Comparison of ENCODE assay signal across 13 cellular contexts in the genomic region with DNA sequence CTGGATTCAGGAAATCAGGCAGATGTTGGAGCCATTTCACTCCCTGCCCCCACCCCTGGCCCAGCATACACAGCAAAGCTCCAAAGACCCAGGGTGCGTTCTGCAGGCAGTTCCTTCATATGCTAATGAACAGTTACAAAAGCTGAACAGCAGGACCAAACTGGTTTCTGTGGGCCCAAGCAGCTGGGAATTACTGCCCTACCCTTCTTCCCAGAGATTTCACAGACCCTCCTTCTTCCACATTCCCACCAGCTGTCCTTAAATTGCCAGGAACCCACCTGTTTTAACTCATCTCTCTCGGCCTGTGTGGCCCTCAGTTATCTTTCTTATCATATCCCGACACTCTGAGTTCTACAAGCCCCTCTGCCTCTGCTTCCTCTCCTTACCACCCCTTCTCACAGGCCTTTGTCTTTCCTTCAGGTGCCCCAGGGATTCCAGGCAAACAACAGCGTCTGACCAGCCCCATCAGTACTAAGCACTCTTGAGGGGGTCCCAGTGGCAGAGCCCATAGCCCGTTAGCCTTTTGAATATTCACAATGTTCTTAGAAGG. TPM values are rescaled to one million over a fixed set of nuclear protein-coding genes. Genes with fewer than 3 reads are reported as not detected.
DNase-seq lines count a peak whose midpoint lies in the region; ATAC-seq and TF ChIP-seq lines count a peak whose summit lies in the region.
"Had no signal": no experiment of that assay in that cellular context is flagged by ENCODE, and none has a peak within 500 bp of the region (broad histone marks: within the 10 kb centered on the region; RNA-seq: fewer than 3 reads in every experiment).

No MANE protein-coding gene starts in this region.

- TF ChIP-seq POLR2A in spleen (IDR thresholded peaks at IDR 0.05): no peak

- no peak for ATAC-seq in omental fat pad (ENCODE audit: low FRiP score)
- ATAC-seq: gastrocnemius medialis had no signal

- H3K27me3 ChIP-seq in spleen (replicated peaks in 1 of 7): no peaks in the 10 kb centered on the region
- H3K27me3 ChIP-seq: gastrocnemius medialis, ovary, transverse colon had no signal

- peak overlapping the region; percentile 64 for H3K27ac ChIP-seq in caudate nucleus (ENCODE audit: low read depth, low read length)
- no peak overlapping the region for H3K27ac ChIP-seq in spleen
- H3K27ac ChIP-seq: gastrocnemius medialis, KMS-11, ovary, transverse colon had no signal

- H3K9me3 ChIP-seq in spleen: no peaks in the 10 kb centered on the region
- H3K9me3 ChIP-seq: gastrocnemius medialis, ovary, transverse colon had no signal

- H3K4me1 ChIP-seq in spleen: no peaks in the 10 kb centered on the region
- H3K4me1 ChIP-seq: gastrocnemius medialis, transverse colon had no signal

- no peaks in the 10 kb centered on the region for H3K36me3 ChIP-seq in spleen
- H3K36me3 ChIP-seq: gastrocnemius medialis, ovary, transverse colon had no signal

- TF ChIP-seq CTCF in spleen (IDR thresholded peaks at IDR 0.05 in 8 of 11, conservative IDR thresholded peaks at IDR 0.05 in 3 of 11): no peak
- TF ChIP-seq CTCF in omental fat pad (IDR thresholded peaks at IDR 0.05): no peak

- intact Hi-C loops in spleen (cut with DNase I; ENCODE audit: low total_unique reads): no loop called here

- 70 to 90% (median 81%) methylated on average over 5 of the region's 5 CpGs for WGBS in spleen, 5 donors

- H3K4me3 ChIP-seq in spleen: no peak overlapping the region
- H3K4me3 ChIP-seq: gastrocnemius medialis, ovary, transverse colon had no signal

- DNase-seq in NCI-H748 (lab: John Stamatoyannopoulos, UW; ENCODE audit: unreplicated experiment) (peak; percentile 58), NCI-H748 treated with DMSO at 0.1 percent for 48 hours (lab: John Stamatoyannopoulos, UW) (no peak), caudate nucleus (lab: John Stamatoyannopoulos, UW) (peak in 11 of 61 donors; percentile 3 to 41 (median 8)), iPS-NIHi11 (ENCODE audit: low spot score) (peak; percentile 71), spleen (peak; percentile 30), occipital lobe (lab: John Stamatoyannopoulos, UW) (no peak), omental fat pad (ENCODE audit: low spot score) (no peak)
- no peak for DNase-seq in activated CD4-positive, alpha-beta T cell treated with anti-CD3 and anti-CD28 coated beads, Interleukin-2, amount 50 U/mL, for 48 hours
- DNase-seq: dermis blood vessel endothelial cell, gastrocnemius medialis, ovary, transverse colon had no signal

RNA-seq across cellular contexts. Expression of gene F2RL1, which starts 10.6 kb away (rescaled TPM):
- total RNA-seq in spleen (1 to 10 TPM; 4.0 to 9.5 (median 7.3) TPM), occipital lobe (2.8 TPM), omental fat pad (1 to 10 TPM; 1.6 to 7.7 (median 3.3) TPM)
- polyA plus RNA-seq in spleen: under 1 TPM; 0.46 to 0.70 (median 0.48) TPM

RNA-seq across cellular contexts. Expression of gene S100Z, which starts 41.6 kb away (rescaled TPM):
- total RNA-seq in spleen: 10 to 100 TPM in 3 of 7 donors, 1 to 10 TPM in 4; 2.3 to 21.7 (median 9.7) TPM
- 1 to 10 TPM; 2.2 to 2.7 (median 2.4) TPM for polyA plus RNA-seq in spleen
- total RNA-seq in occipital lobe: 0.47 TPM
- total RNA-seq in omental fat pad: 1 to 10 TPM in 1 of 4 donors, under 1 TPM in 2, not detected in 1; 0.36 to 1.7 (median 0.37) TPM
- total RNA-seq: dermis blood vessel endothelial cell, gastrocnemius medialis had no signal

Comparison
In these comparisons a context has a peak if more than half of its experiments do, and no peak if none do; other contexts are left out.
1. DNase-seq: peak in NCI-H748 (single experiment), iPS-NIHi11 (single experiment) and spleen (single experiment); none in NCI-H748 treated with DMSO at 0.1 percent for 48 hours (single experiment), occipital lobe (single experiment), omental fat pad (single experiment) and activated CD4-positive, alpha-beta T cell treated with anti-CD3 and anti-CD28 coated beads, Interleukin-2, amount 50 U/mL, for 48 hours (0 of 2).